In the genomic region with DNA sequence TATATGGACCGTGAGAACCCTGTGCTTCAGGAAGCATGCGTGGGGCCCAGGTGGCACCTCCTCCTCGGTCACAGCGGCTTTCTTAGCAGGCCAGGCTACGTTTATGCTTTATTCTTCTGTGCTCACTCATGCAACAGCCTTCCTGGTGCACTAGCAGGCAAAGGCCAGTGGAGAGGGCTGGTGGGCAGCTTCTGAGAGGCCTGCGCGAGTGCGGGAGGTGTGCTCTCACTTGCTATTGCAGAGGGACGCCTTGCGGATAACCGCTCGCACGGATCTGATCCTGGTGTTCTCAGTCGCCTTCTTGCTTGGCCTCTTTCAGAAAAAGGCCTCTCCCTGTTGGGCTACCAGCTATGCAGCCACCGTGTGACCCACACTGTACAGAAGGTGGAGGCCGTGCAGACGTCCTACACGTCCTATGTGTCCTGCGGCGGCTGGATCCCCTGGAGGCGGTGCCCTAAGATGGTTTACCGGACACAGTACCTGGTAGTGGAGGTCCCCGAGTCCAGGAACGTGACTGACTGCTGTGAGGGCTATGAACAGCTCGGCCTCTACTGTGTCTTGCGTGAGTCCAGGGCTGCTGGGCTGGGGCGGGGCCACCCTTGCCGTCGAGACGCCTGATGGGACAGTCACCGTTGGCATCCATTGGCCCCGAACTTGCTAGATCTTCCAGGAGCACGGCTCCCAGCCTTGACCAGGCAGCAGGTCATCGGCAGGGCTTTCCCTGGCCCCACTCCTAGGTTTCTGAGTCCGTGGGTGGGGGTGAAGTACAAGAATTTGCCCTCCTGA, we compare ENCODE assay signal across 26 cellular contexts. TPM values are rescaled to one million over a fixed set of nuclear protein-coding genes. Genes with fewer than 3 reads are reported as not detected.
"Had no signal": no experiment of that assay in that cellular context is flagged by ENCODE, and none has a peak within 500 bp of the region (broad histone marks: within the 10 kb centered on the region; RNA-seq: fewer than 3 reads in every experiment).

No MANE protein-coding gene starts in this region.

- H3K27me3 ChIP-seq: body of pancreas had no signal

- H3K27me3 Mint-ChIP-seq: naive B cell; stimulated activated naive CD8-positive, alpha-beta T cell treated with anti-CD3 and anti-CD28 coated beads, Interleukin-15, Interleukin-2, amounts not matched to agents 100 ng/mL and 50 ng/mL, for 24 hours had no signal

- H3K36me3 Mint-ChIP-seq: naive B cell had no signal

- H3K9me3 Mint-ChIP-seq: activated CD4-positive, alpha-beta memory T cell treated with anti-CD3 and anti-CD28 coated beads, Interleukin-2, amount 10 ng/mL, durations not matched to agents 7 days and 5 days; activated CD4-positive, alpha-beta T cell treated with anti-CD3 and anti-CD28 coated beads, Interleukin-2, amount 10 ng/mL, durations not matched to agents 24 days and 14 days; activated T-cell treated with anti-CD3 and anti-CD28 coated beads, Interleukin-2, amount 50 U/mL, for 72 hours; naive B cell; neural crest cell; stimulated activated naive CD8-positive, alpha-beta T cell treated with anti-CD3 and anti-CD28 coated beads, Interleukin-15, Interleukin-2, amounts not matched to agents 100 ng/mL and 50 ng/mL, for 24 hours had no signal

- H3K9me3 ChIP-seq: body of pancreas, prostate gland, tibial artery had no signal

- H3K4me1 ChIP-seq: body of pancreas, prostate gland, tibial artery had no signal

- H3K4me3 Mint-ChIP-seq: activated CD4-positive, alpha-beta memory T cell treated with anti-CD3 and anti-CD28 coated beads, Interleukin-2, amount 10 ng/mL, durations not matched to agents 7 days and 5 days; activated CD4-positive, alpha-beta T cell treated with anti-CD3 and anti-CD28 coated beads, Interleukin-2, amount 10 ng/mL, durations not matched to agents 24 days and 14 days; activated T-cell treated with anti-CD3 and anti-CD28 coated beads, Interleukin-2, amount 50 U/mL, for 72 hours; neural crest cell; stimulated activated naive CD8-positive, alpha-beta T cell treated with anti-CD3 and anti-CD28 coated beads, Interleukin-15, Interleukin-2, amounts not matched to agents 100 ng/mL and 50 ng/mL, for 24 hours had no signal

- H3K4me1 Mint-ChIP-seq: activated CD4-positive, alpha-beta memory T cell treated with anti-CD3 and anti-CD28 coated beads, Interleukin-2, amount 10 ng/mL, durations not matched to agents 7 days and 5 days; activated CD4-positive, alpha-beta T cell treated with anti-CD3 and anti-CD28 coated beads, Interleukin-2, amount 10 ng/mL, durations not matched to agents 24 days and 14 days had no signal

- H3K36me3 ChIP-seq: prostate gland, tibial artery had no signal

- ATAC-seq: body of pancreas, esophagus mucosa, left ventricle myocardium superior had no signal

- H3K4me3 ChIP-seq: body of pancreas, prostate gland, tibial artery had no signal

- H3K27ac ChIP-seq: body of pancreas, prostate gland, tibial artery had no signal

- H3K27ac Mint-ChIP-seq: activated CD4-positive, alpha-beta memory T cell treated with anti-CD3 and anti-CD28 coated beads, Interleukin-2, amount 10 ng/mL, durations not matched to agents 7 days and 5 days; activated CD4-positive, alpha-beta T cell treated with anti-CD3 and anti-CD28 coated beads, Interleukin-2, amount 10 ng/mL, durations not matched to agents 24 days and 14 days; stimulated activated naive CD8-positive, alpha-beta T cell treated with anti-CD3 and anti-CD28 coated beads, Interleukin-15, Interleukin-2, amounts not matched to agents 100 ng/mL and 50 ng/mL, for 24 hours had no signal

- DNase-seq: activated CD4-positive, alpha-beta memory T cell treated with anti-CD3 and anti-CD28 coated beads, Interleukin-2, amount 10 ng/mL, durations not matched to agents 7 days and 5 days; activated CD4-positive, alpha-beta T cell treated with anti-CD3 and anti-CD28 coated beads, Interleukin-2, amount 10 ng/mL, durations not matched to agents 24 days and 14 days; activated CD4-positive, CD25-positive, alpha-beta regulatory T cell; activated effector memory CD4-positive, alpha-beta T cell treated with anti-CD3 and anti-CD28 coated beads, Interleukin-2, amount 50 U/mL, for 16 hours; activated naive CD4-positive, alpha-beta T cell treated with anti-CD3 and anti-CD28 coated beads, Interleukin-2, amount 50 U/mL, for 16 hours; activated T-cell treated with anti-CD3 and anti-CD28 coated beads, Interleukin-2, amount 50 U/mL, for 72 hours; anterior cingulate cortex; body of pancreas; caudate nucleus; effector memory CD4-positive, alpha-beta T cell; foreskin melanocyte; glutamatergic neuron; hippocampal formation; left ventricle myocardium superior; mammary epithelial cell; naive B cell; substantia nigra; T1000; tibial artery had no signal

RNA-seq across cellular contexts. Expression of a gene that starts 4.8 kb away (rescaled TPM):
- total RNA-seq: activated CD4-positive, alpha-beta T cell treated with anti-CD3 and anti-CD28 coated beads, Interleukin-2, amount 10 ng/mL, durations not matched to agents 24 days and 14 days; body of pancreas; dermis microvascular lymphatic vessel endothelial cell; endothelial cell of umbilical vein; left ventricle myocardium superior; neural crest cell; omental fat pad had no signal
- polyA plus RNA-seq: endothelial cell of umbilical vein, mammary epithelial cell had no signal
